In the genomic region with DNA sequence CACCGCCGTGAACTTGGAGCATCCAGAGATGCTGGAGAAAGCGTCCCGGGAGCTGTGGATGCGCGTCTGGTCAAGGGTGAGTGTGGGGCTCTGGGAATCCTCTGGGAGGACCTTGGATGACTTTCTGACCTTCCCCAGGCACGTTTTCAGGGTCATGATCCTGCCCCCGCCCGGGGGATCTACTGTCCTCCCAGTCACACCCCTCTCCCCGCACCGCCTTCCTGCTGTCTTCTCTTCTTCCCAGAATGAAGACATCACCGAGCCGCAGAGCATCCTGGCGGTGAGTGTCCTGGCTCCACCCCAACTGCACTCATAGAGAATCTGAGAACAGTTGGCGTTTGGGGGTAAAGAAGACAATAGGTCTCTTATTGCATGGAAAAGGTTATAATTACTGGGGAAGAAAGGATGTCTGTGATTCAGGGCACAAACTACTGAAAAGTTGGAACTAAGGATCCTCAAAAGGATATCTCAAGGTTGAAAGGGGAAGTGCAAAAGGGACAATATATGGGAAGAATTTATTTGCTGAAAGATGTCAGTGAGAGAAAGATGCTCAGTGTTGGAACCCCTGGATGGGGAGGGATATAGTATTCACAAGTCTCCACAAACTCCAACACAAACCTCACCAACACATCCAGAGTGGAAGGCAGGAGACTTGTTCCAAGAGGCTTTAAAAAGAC, we compare ENCODE assay signal across 13 cellular contexts. TPM values are rescaled to one million over a fixed set of nuclear protein-coding genes. Genes with fewer than 3 reads are reported as not detected.
A peak's percentile ranks its signal among the peaks of the same experiment; 100 is the strongest.
DNase-seq lines count a peak whose midpoint lies in the region; ATAC-seq and TF ChIP-seq lines count a peak whose summit lies in the region.
"Had no signal": no experiment of that assay in that cellular context is flagged by ENCODE, and none has a peak within 500 bp of the region (broad histone marks: within the 10 kb centered on the region; RNA-seq: fewer than 3 reads in every experiment).

No MANE protein-coding gene starts in this region.

- H3K9me3 Mint-ChIP-seq in CD14-positive monocyte: peaks cover 0 to 4% (median 0%) of the 10 kb centered on the region in 7 donors
- H3K9me3 Mint-ChIP-seq in MCF 10A (ENCODE audit: unreplicated experiment): no peaks in the 10 kb centered on the region
- no peaks in the 10 kb centered on the region for H3K9me3 Mint-ChIP-seq in natural killer cell

- CTCF ChIA-PET in MCF 10A (lab: Yijun Ruan, JAX): interaction anchor here (0.8 to 11.8 kb wide), 7 partner anchors 15 to 151 kb away, joined by 3 to 128 read pairs (median 5); a partner anchor contains a TSS

- H3K27ac ChIP-seq in DOHH2 (ENCODE audit: low read depth, low read length): no peak overlapping the region
- H3K27ac ChIP-seq in smooth muscle cell (ENCODE audit: low read depth): no peak overlapping the region

- H3K36me3 ChIP-seq in DOHH2 (ENCODE audit: control insufficient read depth, low read length) (peaks cover 60% of the 10 kb centered on the region), smooth muscle cell (ENCODE audit: low read depth) (no peaks in the 10 kb centered on the region)

- BruUV-seq in MCF 10A (replicated peaks; lab: Mats Ljungman, UMichigan): no TSS peak

- H3K4me2 ChIP-seq in DOHH2 (ENCODE audit: low read length) (peak overlapping the region; percentile 89), smooth muscle cell (no peak overlapping the region)

- no peaks in the 10 kb centered on the region for H3K9me2 ChIP-seq in DOHH2 (replicated peaks; ENCODE audit: control insufficient read depth, low read length)

- H3K9me3 ChIP-seq in DOHH2 (ENCODE audit: control insufficient read depth, insufficient read depth, low read length) (no peaks in the 10 kb centered on the region), smooth muscle cell (replicated peaks; ENCODE audit: low read depth) (no peaks in the 10 kb centered on the region)

- H3F3A ChIP-seq in DOHH2 (ENCODE audit: control insufficient read depth, insufficient read depth) (0 out of 2 replicates have a peak, but pooled peaks cover 3% of the 10 kb centered on the region), smooth muscle cell (ENCODE audit: low read depth) (no peaks in the 10 kb centered on the region)

- no peak overlapping the region for H3K9ac ChIP-seq in smooth muscle cell (ENCODE audit: low read depth)

- H3K4me3 ChIP-seq in DOHH2 (ENCODE audit: low read length) (no peak overlapping the region; the same call in 1 of the 2 replicates), smooth muscle cell (no peak overlapping the region)

- DNase-seq in CD14-positive monocyte (ENCODE audit: low spot score) (no peak), MCF 10A (ENCODE audit: unreplicated experiment) (no peak), natural killer cell (no peak), smooth muscle cell (lab: John Stamatoyannopoulos, UW; ENCODE audit: unreplicated experiment) (no peak), hepatic stellate cell (ENCODE audit: low spot score) (no peak)
- DNase-seq in stimulated activated CD4-positive, alpha-beta T cell treated with anti-CD3 and anti-CD28 coated beads, Interleukin-4, amount 100 ng/mL, for 4 hours: no peak
- DNase-seq: hippocampal formation, NCI-H187 treated with DMSO at 0.1 percent for 48 hours had no signal

- H3K4me3 Mint-ChIP-seq in CD14-positive monocyte (peak overlapping the region; percentile 34 to 96), MCF 10A (ENCODE audit: unreplicated experiment) (peak overlapping the region; percentile 21), natural killer cell (peak overlapping the region; percentile 95)

- ATAC-seq in natural killer cell: no peak
- no peak for ATAC-seq in HG03045 (IDR thresholded peaks at IDR 0.05; ENCODE audit: unreplicated experiment)

- H2AFZ ChIP-seq in smooth muscle cell (ENCODE audit: low read depth): no peak overlapping the region

- peaks cover 0 to 2% (median 0%) of the 10 kb centered on the region in 3 donors for H3K27me3 Mint-ChIP-seq in CD14-positive monocyte (ENCODE audit: low read depth in 3 of 3)
- no peaks in the 10 kb centered on the region for H3K27me3 Mint-ChIP-seq in MCF 10A (ENCODE audit: insufficient read depth, unreplicated experiment)
- no peaks in the 10 kb centered on the region for H3K27me3 Mint-ChIP-seq in natural killer cell (ENCODE audit: low read depth in 2 of 2)

- H3K27ac Mint-ChIP-seq in CD14-positive monocyte (peak overlapping the region in 4 of 7 donors; percentile 10 to 51 (median 33)), MCF 10A (ENCODE audit: low read depth, unreplicated experiment) (peak overlapping the region; percentile 92), natural killer cell (peak overlapping the region; percentile 69 to 93)

- intact Hi-C loops in CD14-positive monocyte (cut with micrococcal nuclease): no loop called here
- intact Hi-C loops in MCF 10A (cut with micrococcal nuclease): loop anchor here (2.0 kb wide), 1 partner anchor 24 kb away; a partner anchor contains a TSS
- intact Hi-C loops in natural killer cell (cut with micrococcal nuclease): no loop called here

- H3K36me3 Mint-ChIP-seq in CD14-positive monocyte: peaks cover 54 to 55% of the 10 kb centered on the region in 2 donors
- H3K36me3 Mint-ChIP-seq in MCF 10A (ENCODE audit: insufficient read depth, unreplicated experiment): peaks cover 45% of the 10 kb centered on the region
- H3K36me3 Mint-ChIP-seq in natural killer cell: no peaks in the 10 kb centered on the region

- WGBS in smooth muscle cell (ENCODE audit: low lambda C conversion rate): 91% methylated on average over 15 of the region's 15 CpGs

- H3K4me1 ChIP-seq in DOHH2 (ENCODE audit: control insufficient read depth, low read length) (peaks cover 24% of the 10 kb centered on the region), smooth muscle cell (ENCODE audit: low read depth) (no peaks in the 10 kb centered on the region)

- H3K79me2 ChIP-seq in DOHH2 (ENCODE audit: control insufficient read depth, low read length): peaks cover 20% of the 10 kb centered on the region
- peaks cover 4% of the 10 kb centered on the region for H3K79me2 ChIP-seq in smooth muscle cell (ENCODE audit: low read depth)

- H3K4me1 Mint-ChIP-seq in CD14-positive monocyte (peaks cover 33% of the 10 kb centered on the region), MCF 10A (ENCODE audit: insufficient read depth, unreplicated experiment) (peaks cover 21% of the 10 kb centered on the region), natural killer cell (peaks cover 24 to 34% of the 10 kb centered on the region in 2 donors)

- H4K20me1 ChIP-seq in DOHH2 (ENCODE audit: control insufficient read depth, insufficient read depth, low read depth, low read length) (no peaks in the 10 kb centered on the region), smooth muscle cell (ENCODE audit: low read depth) (no peaks in the 10 kb centered on the region)

- TF ChIP-seq CTCF in CD14-positive monocyte (IDR thresholded peaks at IDR 0.05) (no peak), DOHH2 (IDR thresholded peaks at IDR 0.05; ENCODE audit: low read depth, low read length, poor library complexity, severe bottlenecking) (no peak), MCF 10A (IDR thresholded peaks at IDR 0.05; ENCODE audit: unreplicated experiment) (no peak), natural killer cell (IDR thresholded peaks at IDR 0.05) (no peak), smooth muscle cell (IDR thresholded peaks at IDR 0.05; ENCODE audit: borderline replicate concordance, insufficient read depth, poor library complexity, severe bottlenecking) (no peak)

- POLR2A ChIA-PET in MCF 10A (lab: Yijun Ruan, JAX): interaction anchor here (3.6 kb wide), 1 partner anchor 22 kb away, joined by 32 read pairs; a partner anchor contains a TSS

- H3K27me3 ChIP-seq in DOHH2 (ENCODE audit: control insufficient read depth, low read length) (no peaks in the 10 kb centered on the region; the same call in 1 of the 2 replicates), smooth muscle cell (ENCODE audit: low read depth) (no peaks in the 10 kb centered on the region)

RNA-seq across cellular contexts. Expression of a gene that starts 1.9 kb away (rescaled TPM):
- polyA plus RNA-seq in CD14-positive monocyte: 100 to 1,000 TPM; 413 to 427 TPM
- 69.7 and 79.9 TPM in 2 replicates for total RNA-seq in MCF 10A (2022)
- 100 to 1,000 TPM; 159 to 215 (median 181) TPM for total RNA-seq in natural killer cell
- total RNA-seq in smooth muscle cell: 102 and 158 TPM in 2 replicates
- polyA plus RNA-seq in smooth muscle cell: 105 and 136 TPM in 2 replicates

RNA-seq across cellular contexts. Expression of a gene that starts 19.6 kb away (rescaled TPM):
- polyA plus RNA-seq in CD14-positive monocyte (not detected), smooth muscle cell (0.93 and 4.0 TPM in 2 replicates)
- total RNA-seq in MCF 10A (2022) (8.1 and 9.2 TPM in 2 replicates), natural killer cell (not detected), smooth muscle cell (0.99 and 9.1 TPM in 2 replicates)
- total RNA-seq: HT1080, temporal lobe had no signal
- polyA plus RNA-seq: neural cell had no signal

RNA-seq across cellular contexts. Expression of a gene that starts 23.0 kb away (rescaled TPM):
- polyA plus RNA-seq in CD14-positive monocyte (10 to 100 TPM in 1 of 2 donors, 1 to 10 TPM in 1; 7.9 to 12.2 TPM), smooth muscle cell (8.1 and 10.7 TPM in 2 replicates)
- total RNA-seq in MCF 10A (2022) (15.1 and 17.4 TPM in 2 replicates), natural killer cell (10 to 100 TPM; 36.7 to 60.5 (median 54.7) TPM), smooth muscle cell (13.4 and 22.0 TPM in 2 replicates)

RNA-seq across cellular contexts. Expression of a gene that starts 43.3 kb away (rescaled TPM):
- polyA plus RNA-seq in CD14-positive monocyte (under 1 TPM in 1 of 2 donors, not detected in 1; 0.54 TPM), smooth muscle cell (not detected in 2 replicates)
- total RNA-seq in MCF 10A (2022) (not detected in 2 replicates), natural killer cell (not detected), smooth muscle cell (not detected in 2 replicates)
- total RNA-seq: HT1080, temporal lobe had no signal
- polyA plus RNA-seq: neural cell had no signal

RNA-seq across cellular contexts. Expression of a gene that starts 50.8 kb away (rescaled TPM):
- under 1 TPM; 0.11 to 0.76 TPM for polyA plus RNA-seq in CD14-positive monocyte
- not detected in 2 replicates for total RNA-seq in MCF 10A (2022)
- total RNA-seq in natural killer cell: under 1 TPM in 2 of 3 donors, not detected in 1; 0.16 to 0.19 TPM
- total RNA-seq in smooth muscle cell: not detected in 2 replicates
- not detected in 2 replicates for polyA plus RNA-seq in smooth muscle cell
- total RNA-seq: HT1080, temporal lobe had no signal
- polyA plus RNA-seq: neural cell had no signal

Comparison
In these comparisons a context has a peak if more than half of its experiments do, and no peak if none do; other contexts are left out.
1. H3K27ac Mint-ChIP-seq: peak in every context shown above with its lines; median percentile 92 in MCF 10A; 81 in natural killer cell; 33 in CD14-positive monocyte.
2. H3K4me3 Mint-ChIP-seq: peak in every context shown above with its lines; median percentile 95 in natural killer cell; 65 in CD14-positive monocyte; 21 in MCF 10A.